ENCODE assay signal across 8 cellular contexts in genomic region chr19:17554968-17555479, GRCh38. TPM values are rescaled to one million over a fixed set of nuclear protein-coding genes. Genes with fewer than 3 reads are reported as not detected.
DNase-seq lines count a peak whose midpoint lies in the region; ATAC-seq and TF ChIP-seq lines count a peak whose summit lies in the region.

No MANE protein-coding gene starts in this region.

- H3K79me2 ChIP-seq in neural progenitor cell (ENCODE audit: low read depth): peaks cover 13% of the 10 kb centered on the region

- no peak for ATAC-seq in CD4-positive, CD25-positive, alpha-beta regulatory T cell (ENCODE audit: low read depth in 2 of 2)
- no peak for ATAC-seq in GM18498 (IDR thresholded peaks at IDR 0.05; ENCODE audit: unreplicated experiment)

- H3F3A ChIP-seq in neural progenitor cell (ENCODE audit: low read depth): peaks cover 34% of the 10 kb centered on the region

- no peak for DNase-seq in CD4-positive, CD25-positive, alpha-beta regulatory T cell
- DNase-seq in neural progenitor cell (ENCODE audit: low spot score) (no peak), NCI-H69 (lab: John Stamatoyannopoulos, UW) (no peak), GM19240 (ENCODE audit: insufficient read length, low spot score) (no peak)
- DNase-seq in effector CD8-positive, alpha-beta T cell (lab: John Stamatoyannopoulos, UW): no peak

- H3K9me3 ChIP-seq in CD4-positive, CD25-positive, alpha-beta regulatory T cell (ENCODE audit: control insufficient read depth in 2 of 2, low read length in 2 of 2): no peaks in the 10 kb centered on the region
- H3K9me3 ChIP-seq in neural progenitor cell (ENCODE audit: low read depth): no peaks in the 10 kb centered on the region

- H3K27ac Mint-ChIP-seq in CD4-positive, CD25-positive, alpha-beta regulatory T cell: peak overlapping the region; percentile 41 to 83 (median 75)
- H3K27ac Mint-ChIP-seq in IgD-negative memory B cell: peak overlapping the region; percentile 61 to 93 (median 81)
- peak overlapping the region; percentile 93 for H3K27ac Mint-ChIP-seq in dendritic cell treated with granulocyte-macrophage colony-stimulating factor and Interleukin-4, amounts not matched to agents 40 ng/mL and 50 ng/mL, for 4 days
- no peak overlapping the region for H3K27ac Mint-ChIP-seq in neural progenitor cell

- peak overlapping the region; percentile 47 for H3K27ac ChIP-seq in CD4-positive, CD25-positive, alpha-beta regulatory T cell (ENCODE audit: insufficient read depth, low read length, poor library complexity, severe bottlenecking)
- no peak overlapping the region for H3K27ac ChIP-seq in neural progenitor cell

- peaks cover 19% of the 10 kb centered on the region for H3K4me1 ChIP-seq in CD4-positive, CD25-positive, alpha-beta regulatory T cell (ENCODE audit: control insufficient read depth, insufficient read depth, low read length, poor library complexity, severe bottlenecking)
- H3K4me1 ChIP-seq in neural progenitor cell: no peaks in the 10 kb centered on the region

- peaks cover 14% of the 10 kb centered on the region for H3K36me3 ChIP-seq in CD4-positive, CD25-positive, alpha-beta regulatory T cell (ENCODE audit: control insufficient read depth, insufficient read depth, low read length)
- no peaks in the 10 kb centered on the region for H3K36me3 ChIP-seq in neural progenitor cell

- peak overlapping the region; percentile 63 for H3K4me3 ChIP-seq in CD4-positive, CD25-positive, alpha-beta regulatory T cell (ENCODE audit: low read depth, low read length)
- peak overlapping the region; percentile 98 for H3K4me3 ChIP-seq in neural progenitor cell

- intact Hi-C loops in dendritic cell treated with granulocyte-macrophage colony-stimulating factor and Interleukin-4, amounts not matched to agents 40 ng/mL and 50 ng/mL, for 4 days (cut with micrococcal nuclease): loop anchor here (1.0 kb wide), 1 partner anchor 43 kb away; no protein-coding TSS in a partner anchor

- H3K27me3 Mint-ChIP-seq in CD4-positive, CD25-positive, alpha-beta regulatory T cell: peaks cover 4% of the 10 kb centered on the region
- H3K27me3 Mint-ChIP-seq in IgD-negative memory B cell: no peaks in the 10 kb centered on the region
- no peaks in the 10 kb centered on the region for H3K27me3 Mint-ChIP-seq in dendritic cell treated with granulocyte-macrophage colony-stimulating factor and Interleukin-4, amounts not matched to agents 40 ng/mL and 50 ng/mL, for 4 days
- H3K27me3 Mint-ChIP-seq in neural progenitor cell (ENCODE audit: insufficient read depth, low read depth): peaks cover 6% of the 10 kb centered on the region

- H3K4me1 Mint-ChIP-seq in CD4-positive, CD25-positive, alpha-beta regulatory T cell: peaks cover 0 to 29% (median 9%) of the 10 kb centered on the region in 4 donors
- peaks cover 2 to 12% (median 4%) of the 10 kb centered on the region in 3 donors for H3K4me1 Mint-ChIP-seq in IgD-negative memory B cell
- H3K4me1 Mint-ChIP-seq in dendritic cell treated with granulocyte-macrophage colony-stimulating factor and Interleukin-4, amounts not matched to agents 40 ng/mL and 50 ng/mL, for 4 days (ENCODE audit: low read depth): peaks cover 34% of the 10 kb centered on the region
- peaks cover 17% of the 10 kb centered on the region for H3K4me1 Mint-ChIP-seq in neural progenitor cell

- TF ChIP-seq CTCF in neural progenitor cell (IDR thresholded peaks at IDR 0.05): no peak

- peaks cover 5% of the 10 kb centered on the region for H3K36me3 Mint-ChIP-seq in CD4-positive, CD25-positive, alpha-beta regulatory T cell
- H3K36me3 Mint-ChIP-seq in IgD-negative memory B cell: peaks cover 7% of the 10 kb centered on the region
- peaks cover 39% of the 10 kb centered on the region for H3K36me3 Mint-ChIP-seq in dendritic cell treated with granulocyte-macrophage colony-stimulating factor and Interleukin-4, amounts not matched to agents 40 ng/mL and 50 ng/mL, for 4 days (ENCODE audit: low read depth)
- H3K36me3 Mint-ChIP-seq in neural progenitor cell: peaks cover 5% of the 10 kb centered on the region

- H3K4me2 ChIP-seq in neural progenitor cell: peak overlapping the region; percentile 100

- peaks cover 12% of the 10 kb centered on the region for H4K20me1 ChIP-seq in neural progenitor cell (ENCODE audit: low read depth)

- no peaks in the 10 kb centered on the region for H3K27me3 ChIP-seq in CD4-positive, CD25-positive, alpha-beta regulatory T cell (ENCODE audit: control insufficient read depth, insufficient read depth, low read length)
- H3K27me3 ChIP-seq in neural progenitor cell: no peaks in the 10 kb centered on the region

- no peaks in the 10 kb centered on the region for H3K9me3 Mint-ChIP-seq in CD4-positive, CD25-positive, alpha-beta regulatory T cell
- no peaks in the 10 kb centered on the region for H3K9me3 Mint-ChIP-seq in IgD-negative memory B cell
- H3K9me3 Mint-ChIP-seq in dendritic cell treated with granulocyte-macrophage colony-stimulating factor and Interleukin-4, amounts not matched to agents 40 ng/mL and 50 ng/mL, for 4 days: no peaks in the 10 kb centered on the region
- no peaks in the 10 kb centered on the region for H3K9me3 Mint-ChIP-seq in neural progenitor cell

- peak overlapping the region; percentile 74 for H2AFZ ChIP-seq in neural progenitor cell (replicated peaks)

- no peak overlapping the region for H3K9ac ChIP-seq in neural progenitor cell

- peak overlapping the region; percentile 76 to 92 (median 86) for H3K4me3 Mint-ChIP-seq in CD4-positive, CD25-positive, alpha-beta regulatory T cell
- H3K4me3 Mint-ChIP-seq in IgD-negative memory B cell: peak overlapping the region; percentile 54 to 80 (median 64)
- peak overlapping the region; percentile 90 for H3K4me3 Mint-ChIP-seq in dendritic cell treated with granulocyte-macrophage colony-stimulating factor and Interleukin-4, amounts not matched to agents 40 ng/mL and 50 ng/mL, for 4 days
- peak overlapping the region; percentile 83 for H3K4me3 Mint-ChIP-seq in neural progenitor cell

RNA-seq across cellular contexts. Expression of gene COLGALT1, which starts 0.4 kb away (rescaled TPM):
- 40.6 TPM for total RNA-seq in CD4-positive, CD25-positive, alpha-beta regulatory T cell
- polyA plus RNA-seq in CD4-positive, CD25-positive, alpha-beta regulatory T cell: 10 to 100 TPM; 17.1 to 18.9 (median 17.8) TPM
- polyA plus RNA-seq in IgD-negative memory B cell: 11.5 TPM
- total RNA-seq in neural progenitor cell (ENCODE audit: low replicate concordance): 38.4 and 60.3 TPM in 2 replicates

RNA-seq across cellular contexts. Expression of gene PGLS, which starts 43.6 kb away (rescaled TPM):
- 49.9 TPM for total RNA-seq in CD4-positive, CD25-positive, alpha-beta regulatory T cell
- 10 to 100 TPM; 60.5 to 76.0 (median 63.8) TPM for polyA plus RNA-seq in CD4-positive, CD25-positive, alpha-beta regulatory T cell
- polyA plus RNA-seq in IgD-negative memory B cell: 106 TPM
- 22.8 and 86.0 TPM in 2 replicates for total RNA-seq in neural progenitor cell (ENCODE audit: low replicate concordance)
